1 cellular context compared by ENCODE assay signal in the genomic region with DNA sequence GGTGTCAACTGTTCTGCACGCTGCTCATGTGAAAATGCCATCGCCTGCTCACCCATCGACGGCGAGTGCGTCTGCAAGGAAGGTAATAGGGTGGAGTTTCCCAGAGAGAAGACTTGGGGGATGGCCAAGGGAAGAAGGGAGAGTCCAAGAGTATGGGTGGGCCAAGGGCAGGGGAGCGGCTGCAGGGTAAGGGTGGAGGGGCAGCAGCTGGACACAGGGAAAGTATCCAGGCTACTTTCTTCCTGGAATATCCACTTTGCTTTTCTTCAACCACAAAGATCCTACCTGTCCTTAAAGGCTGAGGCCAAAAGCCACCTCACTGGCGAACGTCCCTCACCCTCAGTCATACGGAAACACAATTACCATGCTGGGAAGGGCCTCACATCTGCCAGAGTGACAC.
TF ChIP-seq lines count a peak whose summit lies in the region.

No MANE protein-coding gene starts in this region.

TF ChIP-seq in IMR-90, 13 proteins besides CTCF, POLR2A, EP300 and RAD21:
- no peak for TF ChIP-seq BHLHE40 (IDR thresholded peaks at IDR 0.05; ENCODE audit: low read depth, low read length)
TF ChIP-seq in IMR-90: peak in this region for 0.
